In genomic region chr10:62851449-62851848, GRCh38 we compare ENCODE assay signal across 8 cellular contexts.
A peak's percentile ranks its signal among the peaks of the same experiment; 100 is the strongest.
DNase-seq lines count a peak whose midpoint lies in the region; ATAC-seq and TF ChIP-seq lines count a peak whose summit lies in the region.

No MANE protein-coding gene starts in this region.

- H3K4me3 ChIP-seq in BLaER1, result no peak overlapping the region

- no peak overlapping the region for H3K9ac ChIP-seq in BLaER1

- TF ChIP-seq CTCF in GM13977 (IDR thresholded peaks at IDR 0.05; ENCODE audit: extremely low read depth, insufficient read depth, missing control alignments), result peak; percentile 44

- H3K27me3 ChIP-seq in BLaER1, result no peaks in the 10 kb centered on the region

- H3K4me1 ChIP-seq in BLaER1, result peaks cover 46% of the 10 kb centered on the region

- H3K9me3 ChIP-seq in BLaER1, result peaks cover 25% of the 10 kb centered on the region

- in situ Hi-C loops in GM13977 (cut with MboI; ENCODE audit: low pct_unique_long_range_greater_than_20kb, low sequenced_read_pairs, unreplicated experiment), result no loop called here

- DNase-seq in GM13977 (ENCODE audit: low spot score), result no peak
- DNase-seq in SW480 (ENCODE audit: low spot score), result peak; percentile 9
- peak; percentile 61 for DNase-seq in iPS-NIHi7 (ENCODE audit: extremely low spot score)
- DNase-seq in central memory CD4-positive, alpha-beta T cell, result no peak
- DNase-seq in AG08395 (ENCODE audit: low spot score), result no peak
- no peak for DNase-seq in inferior parietal cortex (ENCODE audit: extremely low spot score)

- ATAC-seq in GM21423 (IDR thresholded peaks at IDR 0.05; ENCODE audit: unreplicated experiment), result no peak

- no peak overlapping the region for H3K27ac ChIP-seq in BLaER1

- no peaks in the 10 kb centered on the region for H4K20me1 ChIP-seq in BLaER1

- no peaks in the 10 kb centered on the region for H3K36me3 ChIP-seq in BLaER1

- peak overlapping the region; percentile 27 for H3K4me2 ChIP-seq in BLaER1

Comparison
In these comparisons a context has a peak if more than half of its experiments do, and no peak if none do; other contexts are left out.
1. DNase-seq: peak in SW480 (single experiment) and iPS-NIHi7 (single experiment); none in GM13977 (single experiment), central memory CD4-positive, alpha-beta T cell (single experiment), AG08395 (single experiment) and inferior parietal cortex (single experiment).